Comparison of ENCODE assay signal across 19 cellular contexts in genomic region chr2:97766567-97766966, GRCh38.
"Had no signal": no experiment of that assay in that cellular context is flagged by ENCODE, and none has a peak within 500 bp of the region (broad histone marks: within the 10 kb centered on the region; RNA-seq: fewer than 3 reads in every experiment).

No MANE protein-coding gene starts in this region.

- H3K4me3 Mint-ChIP-seq: activated B cell treated with CpG ODN at 0.5 μM for 24 hours; activated CD4-positive, alpha-beta memory T cell treated with anti-CD3 and anti-CD28 coated beads, Interleukin-2, amount 10 ng/mL, durations not matched to agents 7 days and 5 days; activated naive CD4-positive, alpha-beta T cell treated with anti-CD3 and anti-CD28 coated beads, Interleukin-2, amount 10 ng/mL, durations not matched to agents 7 days and 5 days; activated naive CD8-positive, alpha-beta T cell treated with anti-CD3 and anti-CD28 coated beads, Interleukin-2, amount 50 U/mL, for 24 hours; activated T-cell treated with anti-CD3 and anti-CD28 coated beads, Interleukin-2, amount 50 U/mL, for 4 hours; brain; central memory CD8-positive, alpha-beta T cell; immature natural killer cell; naive thymus-derived CD4-positive, alpha-beta T cell had no signal

- DNase-seq: activated B cell treated with CpG ODN at 0.5 μM for 24 hours; activated CD4-positive, alpha-beta memory T cell treated with anti-CD3 and anti-CD28 coated beads, Interleukin-2, amount 10 ng/mL, durations not matched to agents 7 days and 5 days; activated CD4-positive, alpha-beta T cell treated with anti-CD3 and anti-CD28 coated beads for 4 hours; activated naive CD4-positive, alpha-beta T cell treated with anti-CD3 and anti-CD28 coated beads, Interleukin-2, amount 10 ng/mL, durations not matched to agents 7 days and 5 days; activated naive CD8-positive, alpha-beta T cell treated with anti-CD3 and anti-CD28 coated beads, Interleukin-2, amount 50 U/mL, for 24 hours; activated T-cell treated with anti-CD3 and anti-CD28 coated beads, Interleukin-2, amount 50 U/mL, for 4 hours; anterior cingulate cortex; colonic mucosa; erythroblast; immature natural killer cell; mesenchymal stem cell; mucosa of descending colon; naive thymus-derived CD4-positive, alpha-beta T cell; ovary; stimulated activated naive CD4-positive, alpha-beta T cell; T-helper 2 cell; trophoblast cell had no signal

- H3K4me3 ChIP-seq: colonic mucosa, mucosa of descending colon, ovary had no signal

- H3K4me1 Mint-ChIP-seq: brain had no signal

- ATAC-seq: activated naive CD8-positive, alpha-beta T cell treated with anti-CD3 and anti-CD28 coated beads, Interleukin-2, amount 50 U/mL, for 24 hours; activated T-cell treated with anti-CD3 and anti-CD28 coated beads, Interleukin-2, amount 50 U/mL, for 4 hours; mucosa of descending colon; naive thymus-derived CD4-positive, alpha-beta T cell had no signal

- H3K27ac Mint-ChIP-seq: activated B cell treated with CpG ODN at 0.5 μM for 24 hours; activated CD4-positive, alpha-beta memory T cell treated with anti-CD3 and anti-CD28 coated beads, Interleukin-2, amount 10 ng/mL, durations not matched to agents 7 days and 5 days; activated naive CD4-positive, alpha-beta T cell treated with anti-CD3 and anti-CD28 coated beads, Interleukin-2, amount 10 ng/mL, durations not matched to agents 7 days and 5 days; activated naive CD8-positive, alpha-beta T cell treated with anti-CD3 and anti-CD28 coated beads, Interleukin-2, amount 50 U/mL, for 24 hours had no signal

- H3K27me3 Mint-ChIP-seq: activated B cell treated with CpG ODN at 0.5 μM for 24 hours; activated CD4-positive, alpha-beta memory T cell treated with anti-CD3 and anti-CD28 coated beads, Interleukin-2, amount 10 ng/mL, durations not matched to agents 7 days and 5 days; activated naive CD4-positive, alpha-beta T cell treated with anti-CD3 and anti-CD28 coated beads, Interleukin-2, amount 10 ng/mL, durations not matched to agents 7 days and 5 days; activated naive CD8-positive, alpha-beta T cell treated with anti-CD3 and anti-CD28 coated beads, Interleukin-2, amount 50 U/mL, for 24 hours; brain; central memory CD8-positive, alpha-beta T cell; naive thymus-derived CD4-positive, alpha-beta T cell had no signal

- H3K9me3 ChIP-seq: colonic mucosa, mucosa of descending colon, ovary had no signal

- H3K36me3 ChIP-seq: ovary had no signal

- H3K27ac ChIP-seq: colonic mucosa, ovary had no signal

- H3K4me1 ChIP-seq: colonic mucosa had no signal

- H3K27me3 ChIP-seq: colonic mucosa, ovary had no signal

- H3K9me3 Mint-ChIP-seq: activated B cell treated with CpG ODN at 0.5 μM for 24 hours; activated CD4-positive, alpha-beta memory T cell treated with anti-CD3 and anti-CD28 coated beads, Interleukin-2, amount 10 ng/mL, durations not matched to agents 7 days and 5 days; activated naive CD4-positive, alpha-beta T cell treated with anti-CD3 and anti-CD28 coated beads, Interleukin-2, amount 10 ng/mL, durations not matched to agents 7 days and 5 days; activated naive CD8-positive, alpha-beta T cell treated with anti-CD3 and anti-CD28 coated beads, Interleukin-2, amount 50 U/mL, for 24 hours; activated T-cell treated with anti-CD3 and anti-CD28 coated beads, Interleukin-2, amount 50 U/mL, for 4 hours; brain; central memory CD8-positive, alpha-beta T cell; immature natural killer cell; naive thymus-derived CD4-positive, alpha-beta T cell had no signal
